Comparison of ENCODE assay signal across 1 cellular context in genomic region chr19:51572415-51572814, GRCh38.
TF ChIP-seq lines count a peak whose summit lies in the region.

No MANE protein-coding gene starts in this region.

TF ChIP-seq in K562, 482 proteins besides CTCF, POLR2A, EP300 and RAD21 (continued from another document and continues in another):
- TF ChIP-seq HDAC2 (IDR thresholded peaks at IDR 0.05) (0 out of 2 replicates have a peak, but pooled peaks have one; percentile 71), NFE2L1 (tag; IDR thresholded peaks at IDR 0.05; ENCODE audit: borderline replicate concordance, low read depth) (no peak), RHOXF2B (CRISPR knock-in tag; conservative IDR thresholded peaks at IDR 0.05) (no peak), ZNF639 (CRISPR knock-in tag; conservative IDR thresholded peaks at IDR 0.05 in 1 of 2, IDR thresholded peaks at IDR 0.05 in 1 of 2) (peak in 1 of 2 experiments; percentile 54; a peak in 1 of 4 replicates), JUN (IDR thresholded peaks at IDR 0.05; ENCODE audit: borderline replicate concordance, low read depth, low read length) (no peak), JUN (CRISPR knock-in tag; IDR thresholded peaks at IDR 0.05; ENCODE audit: borderline replicate concordance) (no peak), ZNF197 (CRISPR knock-in tag; IDR thresholded peaks at IDR 0.05; ENCODE audit: low read depth) (peak; percentile 50; the same call in 1 of the 2 replicates), KAT8 (IDR thresholded peaks at IDR 0.05; ENCODE audit: low read depth) (no peak), ELF2 (CRISPR knock-in tag; IDR thresholded peaks at IDR 0.05) (peak; percentile 70; the same call in 1 of the 2 replicates), NONO (IDR thresholded peaks at IDR 0.05; ENCODE audit: low read depth in 2 of 2, low read length in 1 of 2) (no peak), ZNF696 (CRISPR knock-in tag; conservative IDR thresholded peaks at IDR 0.05) (no peak), CAMTA2 (CRISPR knock-in tag; conservative IDR thresholded peaks at IDR 0.05) (no peak), NBN (IDR thresholded peaks at IDR 0.05; ENCODE audit: low read depth) (0 out of 2 replicates have a peak, but pooled peaks have one; percentile 46), TEAD1 (CRISPR knock-in tag; IDR thresholded peaks at IDR 0.05) (no peak), ZBTB8A (IDR thresholded peaks at IDR 0.05; ENCODE audit: partially characterized antibody) (no peak), DPF2 (IDR thresholded peaks at IDR 0.05) (peak; percentile 64), SRF (CRISPR knock-in tag; IDR thresholded peaks at IDR 0.05) (0 out of 4 replicates have a peak, but pooled peaks of 1 of the 2 experiments have one; percentile 22), ETV5 (CRISPR knock-in tag; IDR thresholded peaks at IDR 0.05; ENCODE audit: low read depth) (0 out of 2 replicates have a peak, but pooled peaks have one; percentile 33), KDM1A (IDR thresholded peaks at IDR 0.05) (peak; percentile 66 to 79; a peak in 3 of 4 replicates), PML (IDR thresholded peaks at IDR 0.05; ENCODE audit: low read length) (peak; percentile 38; the same call in 1 of the 2 replicates), ATF7 (IDR thresholded peaks at IDR 0.05) (peak; percentile 55), ZNF609 (CRISPR knock-in tag; IDR thresholded peaks at IDR 0.05; ENCODE audit: borderline replicate concordance) (no peak), ZNF398 (CRISPR knock-in tag; IDR thresholded peaks at IDR 0.05) (no peak), ARNT (IDR thresholded peaks at IDR 0.05) (peak in 1 of 2 experiments; percentile 70; a peak in 1 of 4 replicates), ZNF655 (CRISPR knock-in tag; IDR thresholded peaks at IDR 0.05) (no peak), GTF2F1 (IDR thresholded peaks at IDR 0.05; ENCODE audit: low read depth, low read length) (no peak), FOSL1 (tag; conservative IDR thresholded peaks at IDR 0.05) (no peak), ZBTB9 (CRISPR knock-in tag; IDR thresholded peaks at IDR 0.05) (0 out of 2 replicates have a peak, but pooled peaks have one; percentile 7), MECOM (CRISPR knock-in tag; IDR thresholded peaks at IDR 0.05) (no peak), CREB3L1 (IDR thresholded peaks at IDR 0.05; ENCODE audit: borderline replicate concordance, low read depth) (peak; percentile 62; the same call in 1 of the 2 replicates), PATZ1 (CRISPR knock-in tag; IDR thresholded peaks at IDR 0.05; ENCODE audit: borderline replicate concordance) (no peak), ZKSCAN1 (IDR thresholded peaks at IDR 0.05; ENCODE audit: low read depth, low read length) (peak; percentile 16; the same call in 1 of the 2 replicates), ZNF12 (CRISPR knock-in tag; IDR thresholded peaks at IDR 0.05) (no peak), ZNF280B (CRISPR knock-in tag; IDR thresholded peaks at IDR 0.05) (no peak), ATF3 (IDR thresholded peaks at IDR 0.05) (0 out of 2 replicates have a peak, but pooled peaks have one; percentile 8), ATF3 (CRISPR knock-in tag; conservative IDR thresholded peaks at IDR 0.05) (no peak)
